ENCODE assay signal across 9 cellular contexts in the genomic region with DNA sequence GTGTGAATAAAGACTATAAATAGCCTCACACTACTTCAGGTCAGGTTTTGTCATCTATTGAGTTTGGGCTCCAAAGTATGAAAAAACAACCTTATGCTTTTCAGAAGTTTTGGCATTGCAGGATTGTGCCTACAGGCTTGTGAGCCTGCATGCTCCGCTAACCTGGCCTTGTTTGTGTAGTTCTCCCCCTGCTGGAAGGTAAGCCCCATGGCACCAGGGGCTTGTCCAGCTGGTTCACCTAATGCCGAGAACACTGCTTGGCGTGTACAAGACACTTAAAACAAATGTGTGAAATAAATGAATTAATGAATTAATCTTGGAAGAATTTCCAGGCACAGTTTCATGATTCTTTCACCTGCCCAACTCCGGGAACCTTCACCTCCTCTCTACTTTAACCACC. TPM values are rescaled to one million over a fixed set of nuclear protein-coding genes. Genes with fewer than 3 reads are reported as not detected.
A peak's percentile ranks its signal among the peaks of the same experiment; 100 is the strongest.
DNase-seq lines count a peak whose midpoint lies in the region; ATAC-seq, FAIRE-seq and TF ChIP-seq lines count a peak whose summit lies in the region.
"Had no signal": no experiment of that assay in that cellular context is flagged by ENCODE, and none has a peak within 500 bp of the region (broad histone marks: within the 10 kb centered on the region; RNA-seq: fewer than 3 reads in every experiment).

No MANE protein-coding gene starts in this region.

- no peak overlapping the region for H3K27ac ChIP-seq in upper lobe of right lung
- H3K27ac ChIP-seq: SK-N-MC had no signal

- no peaks in the 10 kb centered on the region for H3K27me3 Mint-ChIP-seq in activated CD8-positive, alpha-beta memory T cell treated with anti-CD3 and anti-CD28 coated beads, Interleukin-2, amount 10 ng/mL, durations not matched to agents 7 days and 5 days
- H3K27me3 Mint-ChIP-seq in natural killer cell treated with Interleukin-12 subunit alpha and Interleukin-12 subunit beta and Interleukin-15 and Interleukin-18, amount 100 ng/mL, for 72 hours, result peaks cover 0 to 23% of the 10 kb centered on the region in 2 donors

- no peak overlapping the region for H3K4me3 Mint-ChIP-seq in activated CD8-positive, alpha-beta memory T cell treated with anti-CD3 and anti-CD28 coated beads, Interleukin-2, amount 10 ng/mL, durations not matched to agents 7 days and 5 days
- H3K4me3 Mint-ChIP-seq in natural killer cell treated with Interleukin-12 subunit alpha and Interleukin-12 subunit beta and Interleukin-15 and Interleukin-18, amount 100 ng/mL, for 72 hours, result peak overlapping the region; percentile 38

- peak; percentile 50 for FAIRE-seq in endometrium (lab: Jason Lieb, UNC)

- no peak overlapping the region for H3K4me3 ChIP-seq in upper lobe of right lung
- H3K4me3 ChIP-seq: SK-N-MC had no signal

- H3K27ac Mint-ChIP-seq in activated CD8-positive, alpha-beta memory T cell treated with anti-CD3 and anti-CD28 coated beads, Interleukin-2, amount 10 ng/mL, durations not matched to agents 7 days and 5 days, result peak overlapping the region; percentile 54
- no peak overlapping the region for H3K27ac Mint-ChIP-seq in natural killer cell treated with Interleukin-12 subunit alpha and Interleukin-12 subunit beta and Interleukin-15 and Interleukin-18, amount 100 ng/mL, for 72 hours

- intact Hi-C loops in upper lobe of right lung (cut with DNase I), result no loop called here

- no peaks in the 10 kb centered on the region for H3K9me3 ChIP-seq in upper lobe of right lung

- no peaks in the 10 kb centered on the region for H3K9me3 Mint-ChIP-seq in activated CD8-positive, alpha-beta memory T cell treated with anti-CD3 and anti-CD28 coated beads, Interleukin-2, amount 10 ng/mL, durations not matched to agents 7 days and 5 days (ENCODE audit: low read depth)
- H3K9me3 Mint-ChIP-seq in natural killer cell treated with Interleukin-12 subunit alpha and Interleukin-12 subunit beta and Interleukin-15 and Interleukin-18, amount 100 ng/mL, for 72 hours, result no peaks in the 10 kb centered on the region

- CTCF ChIA-PET in activated CD8-positive, alpha-beta memory T cell treated with anti-CD3 and anti-CD28 coated beads, Interleukin-2, amount 10 ng/mL, durations not matched to agents 7 days and 5 days (lab: Charles Lee), result interaction anchor here (0.6 to 3.2 kb wide), 10 partner anchors 10 to 249 kb away, joined by 3 to 20 read pairs (median 6); a partner anchor contains a TSS

- no peaks in the 10 kb centered on the region for H3K36me3 ChIP-seq in upper lobe of right lung

- peak; percentile 73 for TF ChIP-seq CTCF in upper lobe of right lung (IDR thresholded peaks at IDR 0.05)

- no peaks in the 10 kb centered on the region for H3K4me1 ChIP-seq in upper lobe of right lung

- H3K4me1 Mint-ChIP-seq in activated CD8-positive, alpha-beta memory T cell treated with anti-CD3 and anti-CD28 coated beads, Interleukin-2, amount 10 ng/mL, durations not matched to agents 7 days and 5 days, result peaks cover 50% of the 10 kb centered on the region
- H3K4me1 Mint-ChIP-seq in natural killer cell treated with Interleukin-12 subunit alpha and Interleukin-12 subunit beta and Interleukin-15 and Interleukin-18, amount 100 ng/mL, for 72 hours (ENCODE audit: low read depth in 2 of 2), result peaks cover 23 to 42% of the 10 kb centered on the region in 2 donors

- DNase-seq in CMK (ENCODE audit: low read depth) (peak; percentile 52), HK-2 (ENCODE audit: unreplicated experiment) (peak; percentile 32), NOMO-1 treated with DMSO at 0.1 percent for 48 hours (lab: John Stamatoyannopoulos, UW; ENCODE audit: unreplicated experiment) (peak; percentile 62), upper lobe of right lung (peak; percentile 65)
- DNase-seq in activated CD8-positive, alpha-beta memory T cell treated with anti-CD3 and anti-CD28 coated beads, Interleukin-2, amount 10 ng/mL, durations not matched to agents 7 days and 5 days, result peak; percentile 79
- peak; percentile 75 for DNase-seq in natural killer cell treated with Interleukin-12 subunit alpha and Interleukin-12 subunit beta and Interleukin-15 and Interleukin-18, amount 100 ng/mL, for 72 hours (ENCODE audit: low spot score)

- peak; percentile 58 for ATAC-seq in GM19397 (IDR thresholded peaks at IDR 0.05; ENCODE audit: unreplicated experiment)
- ATAC-seq in activated CD8-positive, alpha-beta memory T cell treated with anti-CD3 and anti-CD28 coated beads, Interleukin-2, amount 10 ng/mL, durations not matched to agents 7 days and 5 days, result peak; percentile 64
- peak; percentile 55 to 63 for ATAC-seq in natural killer cell treated with Interleukin-12 subunit alpha and Interleukin-12 subunit beta and Interleukin-15 and Interleukin-18, amount 100 ng/mL, for 72 hours
- peak; percentile 81 for ATAC-seq in upper lobe of right lung

- peaks cover 2% of the 10 kb centered on the region for H3K36me3 Mint-ChIP-seq in activated CD8-positive, alpha-beta memory T cell treated with anti-CD3 and anti-CD28 coated beads, Interleukin-2, amount 10 ng/mL, durations not matched to agents 7 days and 5 days
- no peaks in the 10 kb centered on the region for H3K36me3 Mint-ChIP-seq in natural killer cell treated with Interleukin-12 subunit alpha and Interleukin-12 subunit beta and Interleukin-15 and Interleukin-18, amount 100 ng/mL, for 72 hours

- no peaks in the 10 kb centered on the region for H3K27me3 ChIP-seq in upper lobe of right lung

RNA-seq across cellular contexts. Expression of a gene that starts 1.8 kb away (rescaled TPM):
- 100 to 1,000 TPM; 111 to 147 TPM for total RNA-seq in activated CD8-positive, alpha-beta memory T cell treated with anti-CD3 and anti-CD28 coated beads, Interleukin-2, amount 10 ng/mL, durations not matched to agents 7 days and 5 days
- total RNA-seq in natural killer cell treated with Interleukin-12 subunit alpha and Interleukin-12 subunit beta and Interleukin-15 and Interleukin-18, amount 100 ng/mL, for 72 hours, result 100 to 1,000 TPM; 108 to 129 TPM
- total RNA-seq in upper lobe of right lung, result 46.7 TPM

RNA-seq across cellular contexts. Expression of a gene that starts 13.3 kb away (rescaled TPM):
- 1 to 10 TPM in 1 of 2 experiments, under 1 TPM in 1; 0.61 to 1.1 TPM for total RNA-seq in activated CD8-positive, alpha-beta memory T cell treated with anti-CD3 and anti-CD28 coated beads, Interleukin-2, amount 10 ng/mL, durations not matched to agents 7 days and 5 days
- total RNA-seq in natural killer cell treated with Interleukin-12 subunit alpha and Interleukin-12 subunit beta and Interleukin-15 and Interleukin-18, amount 100 ng/mL, for 72 hours, result 1 to 10 TPM; 1.1 to 1.5 TPM
- total RNA-seq in upper lobe of right lung, result 0.87 TPM

RNA-seq across cellular contexts. Expression of a gene that starts 13.5 kb away (rescaled TPM):
- total RNA-seq in activated CD8-positive, alpha-beta memory T cell treated with anti-CD3 and anti-CD28 coated beads, Interleukin-2, amount 10 ng/mL, durations not matched to agents 7 days and 5 days, result 100 to 1,000 TPM; 159 to 171 TPM
- total RNA-seq in natural killer cell treated with Interleukin-12 subunit alpha and Interleukin-12 subunit beta and Interleukin-15 and Interleukin-18, amount 100 ng/mL, for 72 hours, result 100 to 1,000 TPM; 146 to 147 TPM
- 51.8 TPM for total RNA-seq in upper lobe of right lung
